24 cellular contexts compared by ENCODE assay signal in the genomic region with DNA sequence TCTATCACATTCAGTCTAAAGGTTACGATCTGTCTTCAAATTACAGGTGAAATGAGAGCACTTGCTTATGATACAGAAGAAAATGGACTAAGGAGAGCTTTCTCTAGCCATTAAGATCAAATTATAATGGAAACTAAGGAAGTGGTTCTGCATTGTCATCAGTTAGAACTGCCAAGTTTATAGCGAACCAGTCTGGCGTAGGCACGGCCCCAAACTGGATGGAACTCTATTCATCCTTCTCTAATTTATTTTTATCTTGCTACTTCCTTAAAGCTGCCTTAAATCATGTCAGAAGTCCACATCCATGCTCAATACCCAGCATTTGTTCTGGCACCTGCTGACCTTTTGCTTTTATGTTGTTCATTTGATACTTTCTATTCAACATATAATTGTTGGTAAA.
DNase-seq lines count a peak whose midpoint lies in the region; ATAC-seq and TF ChIP-seq lines count a peak whose summit lies in the region.
"Had no signal": no experiment of that assay in that cellular context is flagged by ENCODE, and none has a peak within 500 bp of the region (broad histone marks: within the 10 kb centered on the region; RNA-seq: fewer than 3 reads in every experiment).

No MANE protein-coding gene starts in this region.

- no peak for TF ChIP-seq CTCF in OCI-LY1 (IDR thresholded peaks at IDR 0.05; ENCODE audit: low read length)

- H3K79me2 ChIP-seq in OCI-LY1 (ENCODE audit: insufficient read depth, low read length) = no peaks in the 10 kb centered on the region

- no peaks in the 10 kb centered on the region for H4K20me1 ChIP-seq in OCI-LY1 (ENCODE audit: insufficient read depth, low read length)

- no peaks in the 10 kb centered on the region for H3K27me3 ChIP-seq in OCI-LY1 (ENCODE audit: insufficient read depth, low read length)
- H3K27me3 ChIP-seq: ascending aorta, transverse colon had no signal

- H3K27ac ChIP-seq in OCI-LY1 (ENCODE audit: low read depth, low read length, poor library complexity, severe bottlenecking) = peak overlapping the region; percentile 86
- H3K27ac ChIP-seq: ascending aorta, lower lobe of right lung, transverse colon had no signal

- H3K4me1 ChIP-seq in OCI-LY1 (ENCODE audit: insufficient read depth, low read length, severe bottlenecking) = peaks cover 35% of the 10 kb centered on the region
- H3K4me1 ChIP-seq: ascending aorta, HAP-1, lower lobe of right lung, transverse colon had no signal

- no peak overlapping the region for H2AFZ ChIP-seq in OCI-LY1 (ENCODE audit: low read length)

- H3K36me3 ChIP-seq in OCI-LY1 (ENCODE audit: insufficient read depth, low read length) = no peaks in the 10 kb centered on the region
- H3K36me3 ChIP-seq: ascending aorta, HAP-1, lower lobe of right lung, transverse colon had no signal

- peak; percentile 56 for DNase-seq in CD1c-positive myeloid dendritic cell (ENCODE audit: extremely low spot score)
- DNase-seq in Kasumi-1 (lab: John Stamatoyannopoulos, UW) = peak; percentile 14 to 31
- peak; percentile 53 for DNase-seq in globus pallidus (ENCODE audit: low spot score)
- no peak for DNase-seq in activated T-cell treated with anti-CD3 and anti-CD28 coated beads for 4 hours
- no peak for DNase-seq in EL
- DNase-seq in OCI-M1 (lab: John Stamatoyannopoulos, UW) = no peak
- DNase-seq: ACHN; activated CD4-positive, alpha-beta T cell treated with anti-CD3 and anti-CD28 coated beads, Interleukin-2, amount 50 U/mL, for 1 hour; activated gamma-delta T cell treated with Interleukin-2 at 50 U/mL for 16 hours; activated naive CD8-positive, alpha-beta T cell treated with anti-CD3 and anti-CD28 coated beads, Interleukin-2, amount 10 ng/mL, durations not matched to agents 7 days and 5 days; activated T-cell treated with anti-CD3 and anti-CD28 coated beads, Interleukin-2, amount 50 U/mL, for 48 hours; kidney glomerular epithelial cell; lower lobe of right lung; mucosa of descending colon; natural killer cell; NCI-H1105; NCI-H187; NCI-H524; stimulated activated CD4-positive, alpha-beta T cell treated with anti-CD3 and anti-CD28 coated beads, Interleukin-4, amount 100 ng/mL, for 1 hour; transverse colon had no signal

- ATAC-seq in HG02610 (IDR thresholded peaks at IDR 0.05; ENCODE audit: unreplicated experiment) = no peak
- ATAC-seq: lower lobe of right lung, mucosa of descending colon, natural killer cell had no signal

- no peak overlapping the region for H3K4me2 ChIP-seq in OCI-LY1 (ENCODE audit: low read length)

- no peak overlapping the region for H3K9ac ChIP-seq in OCI-LY1 (ENCODE audit: low read length)

- H3K9me3 ChIP-seq in OCI-LY1 (ENCODE audit: low read length) = no peaks in the 10 kb centered on the region
- H3K9me3 ChIP-seq: ascending aorta, HAP-1, lower lobe of right lung, transverse colon had no signal

- H3K4me3 ChIP-seq in OCI-LY1 (ENCODE audit: low read depth, low read length, poor library complexity, severe bottlenecking) = no peak overlapping the region
- H3K4me3 ChIP-seq: ascending aorta, HAP-1, lower lobe of right lung, mucosa of descending colon, transverse colon had no signal

- no peaks in the 10 kb centered on the region for H3K9me2 ChIP-seq in OCI-LY1 (ENCODE audit: low read depth, low read length)

- H3F3A ChIP-seq in OCI-LY1 (ENCODE audit: insufficient read depth, low read length) = no peaks in the 10 kb centered on the region

Comparison
In these comparisons a context has a peak if more than half of its experiments do, and no peak if none do; other contexts are left out.
1. DNase-seq: peak in CD1c-positive myeloid dendritic cell (single experiment), Kasumi-1 (2 of 2) and globus pallidus (single experiment); none in activated T-cell treated with anti-CD3 and anti-CD28 coated beads for 4 hours (single experiment), EL (single experiment) and OCI-M1 (single experiment).